In genomic region chr9:114346146-114346545, GRCh38 we compare ENCODE assay signal across 17 cellular contexts. TPM values are rescaled to one million over a fixed set of nuclear protein-coding genes. Genes with fewer than 3 reads are reported as not detected.
DNase-seq lines count a peak whose midpoint lies in the region; ATAC-seq, FAIRE-seq and TF ChIP-seq lines count a peak whose summit lies in the region.
"Had no signal": no experiment of that assay in that cellular context is flagged by ENCODE, and none has a peak within 500 bp of the region (broad histone marks: within the 10 kb centered on the region; RNA-seq: fewer than 3 reads in every experiment).

No MANE protein-coding gene starts in this region.

- FAIRE-seq in bronchial epithelial cell (lab: Jason Lieb, UNC): peak; percentile 60
- FAIRE-seq: D721Med had no signal

- no peaks in the 10 kb centered on the region for H3K27me3 Mint-ChIP-seq in activated T-cell treated with anti-CD3 and anti-CD28 coated beads, Interleukin-2, amount 50 U/mL, for 72 hours (ENCODE audit: low read depth)
- H3K27me3 Mint-ChIP-seq: CD4-positive, CD25-positive, alpha-beta regulatory T cell had no signal

- H2AFZ ChIP-seq in DND-41 (ENCODE audit: low read depth, low read length): no peak overlapping the region

- H3K4me3 Mint-ChIP-seq in activated T-cell treated with anti-CD3 and anti-CD28 coated beads, Interleukin-2, amount 50 U/mL, for 72 hours: no peak overlapping the region
- H3K4me3 Mint-ChIP-seq: CD4-positive, CD25-positive, alpha-beta regulatory T cell; HFFc6 had no signal

- no peak for ATAC-seq in activated T-cell treated with anti-CD3 and anti-CD28 coated beads, Interleukin-2, amount 50 U/mL, for 72 hours (replicated peaks in 1 of 2)
- no peak for ATAC-seq in DND-41 (ENCODE audit: insufficient read depth, low read depth)
- ATAC-seq in HG03135 (IDR thresholded peaks at IDR 0.05; ENCODE audit: unreplicated experiment): no peak

- peaks cover 42% of the 10 kb centered on the region for H3K4me1 Mint-ChIP-seq in activated T-cell treated with anti-CD3 and anti-CD28 coated beads, Interleukin-2, amount 50 U/mL, for 72 hours (ENCODE audit: low read depth)

- no peak overlapping the region for H3K9ac ChIP-seq in DND-41 (ENCODE audit: low read depth, low read length)

- H3K4me2 ChIP-seq in DND-41 (ENCODE audit: insufficient read depth, low read length): no peak overlapping the region

- DNase-seq in activated T-cell treated with anti-CD3 and anti-CD28 coated beads, Interleukin-2, amount 50 U/mL, for 72 hours: no peak
- no peak for DNase-seq in activated T-cell treated with anti-CD3 and anti-CD28 coated beads, Interleukin-2, amount 50 U/mL, for 48 hours
- DNase-seq in DND-41 (no peak), bronchial epithelial cell (ENCODE audit: low read depth) (no peak), DMS53 (lab: John Stamatoyannopoulos, UW) (no peak)
- DNase-seq: AML-193; CD4-positive, CD25-positive, alpha-beta regulatory T cell; HFFc6; MG63; NCI-H1105 treated with DMSO at 0.1 percent for 48 hours; NCI-H187; NCI-H446; Peyer's patch; SHP77 had no signal

- H3K36me3 ChIP-seq in DND-41 (ENCODE audit: insufficient read depth, low read length): peaks cover 95% of the 10 kb centered on the region
- H3K36me3 ChIP-seq in bronchial epithelial cell (ENCODE audit: control insufficient read depth, insufficient read depth, low read length): peaks cover 5% of the 10 kb centered on the region
- peaks cover 100% of the 10 kb centered on the region for H3K36me3 ChIP-seq in neutrophil
- H3K36me3 ChIP-seq: MG63 had no signal

- H3K4me1 ChIP-seq in DND-41 (ENCODE audit: insufficient read depth, low read length) (peaks cover 20% of the 10 kb centered on the region), neutrophil (ENCODE audit: control insufficient read depth in 1 of 2, insufficient read depth in 1 of 2, low read depth in 1 of 2, low read length in 1 of 2) (no peaks in the 10 kb centered on the region)

- 0 out of 2 replicates have a peak, but pooled peaks cover 3% of the 10 kb centered on the region for H4K20me1 ChIP-seq in DND-41 (ENCODE audit: insufficient read depth, low read length)

- TF ChIP-seq CTCF in DND-41 (IDR thresholded peaks at IDR 0.05; ENCODE audit: borderline replicate concordance, extremely low read depth, low read length, poor library complexity, severe bottlenecking) (no peak), bronchial epithelial cell (IDR thresholded peaks at IDR 0.05; ENCODE audit: insufficient read depth, low read length, severe bottlenecking) (no peak), neutrophil (IDR thresholded peaks at IDR 0.05) (no peak)

- 0 out of 2 replicates have a peak overlapping the region, but pooled peaks have one; percentile 24 for H3K27ac ChIP-seq in DND-41 (ENCODE audit: low read length)
- peak overlapping the region; percentile 15 for H3K27ac ChIP-seq in neutrophil
- H3K27ac ChIP-seq: Peyer's patch had no signal

- no peaks in the 10 kb centered on the region for H3K79me2 ChIP-seq in DND-41 (ENCODE audit: insufficient read depth, low read length)

- H3K27me3 ChIP-seq in DND-41 (ENCODE audit: insufficient read depth, low read length, poor library complexity) (no peaks in the 10 kb centered on the region), bronchial epithelial cell (ENCODE audit: control insufficient read depth, insufficient read depth, low read length) (no peaks in the 10 kb centered on the region), neutrophil (no peaks in the 10 kb centered on the region)
- H3K27me3 ChIP-seq: MG63, Peyer's patch had no signal

- H3K4me3 ChIP-seq in DND-41 (ENCODE audit: low read depth in 1 of 2, low read length in 2 of 2) (no peak overlapping the region), bronchial epithelial cell (ENCODE audit: low read depth, low read length) (no peak overlapping the region), neutrophil (ENCODE audit: low read depth in 1 of 2, low read length in 1 of 2) (no peak overlapping the region)
- H3K4me3 ChIP-seq: MG63, Peyer's patch had no signal

- no peaks in the 10 kb centered on the region for H3K9me3 Mint-ChIP-seq in activated T-cell treated with anti-CD3 and anti-CD28 coated beads, Interleukin-2, amount 50 U/mL, for 72 hours
- H3K9me3 Mint-ChIP-seq: CD4-positive, CD25-positive, alpha-beta regulatory T cell; HFFc6 had no signal

- H3K9me3 ChIP-seq in DND-41 (ENCODE audit: insufficient read depth, low read length, severe bottlenecking) (no peaks in the 10 kb centered on the region), neutrophil (peaks cover 16% of the 10 kb centered on the region)
- H3K9me3 ChIP-seq: MG63, Peyer's patch had no signal

- peak overlapping the region; percentile 78 for H3K27ac Mint-ChIP-seq in activated T-cell treated with anti-CD3 and anti-CD28 coated beads, Interleukin-2, amount 50 U/mL, for 72 hours
- H3K27ac Mint-ChIP-seq: HFFc6 had no signal

- peaks cover 40 to 53% of the 10 kb centered on the region in 2 donors for H3K36me3 Mint-ChIP-seq in activated T-cell treated with anti-CD3 and anti-CD28 coated beads, Interleukin-2, amount 50 U/mL, for 72 hours (ENCODE audit: insufficient read depth in 2 of 2)

RNA-seq across cellular contexts. Expression of gene ORM2, which starts 16.5 kb away (rescaled TPM):
- total RNA-seq in activated T-cell treated with anti-CD3 and anti-CD28 coated beads, Interleukin-2, amount 50 U/mL, for 72 hours: not detected
- not detected in 2 replicates for total RNA-seq in bronchial epithelial cell
- total RNA-seq: CD4-positive, CD25-positive, alpha-beta regulatory T cell; HFFc6; Peyer's patch had no signal

RNA-seq across cellular contexts. Expression of gene ORM1, which starts 23.2 kb away (rescaled TPM):
- not detected for total RNA-seq in activated T-cell treated with anti-CD3 and anti-CD28 coated beads, Interleukin-2, amount 50 U/mL, for 72 hours
- not detected in 2 replicates for total RNA-seq in bronchial epithelial cell
- total RNA-seq: CD4-positive, CD25-positive, alpha-beta regulatory T cell; HFFc6; Peyer's patch had no signal

RNA-seq across cellular contexts. Expression of gene AKNA, which starts 41.6 kb away (rescaled TPM):
- total RNA-seq in activated T-cell treated with anti-CD3 and anti-CD28 coated beads, Interleukin-2, amount 50 U/mL, for 72 hours: 100 to 1,000 TPM; 204 to 246 TPM
- total RNA-seq in bronchial epithelial cell: 2.6 and 3.7 TPM in 2 replicates

Comparison
In these comparisons a context has a peak if more than half of its experiments do, and no peak if none do; other contexts are left out.
1. RNA of gene AKNA, which starts 41.6 kb away (total RNA-seq): 204 to 246 TPM in activated T-cell treated with anti-CD3 and anti-CD28 coated beads, Interleukin-2, amount 50 U/mL, for 72 hours; 2.6 to 3.7 TPM in bronchial epithelial cell; every median in the first group is over 10 times any median in the second.